Comparison of ENCODE assay signal across 16 cellular contexts in genomic region chr11:80900265-80900664, GRCh38.
DNase-seq lines count a peak whose midpoint lies in the region; ATAC-seq and TF ChIP-seq lines count a peak whose summit lies in the region.
"Had no signal": no experiment of that assay in that cellular context is flagged by ENCODE, and none has a peak within 500 bp of the region (broad histone marks: within the 10 kb centered on the region; RNA-seq: fewer than 3 reads in every experiment).

No MANE protein-coding gene starts in this region.

- no peak overlapping the region for H3K4me3 ChIP-seq in mucosa of descending colon
- H3K4me3 ChIP-seq: adrenal gland, coronary artery, thoracic aorta had no signal

- H3K36me3 ChIP-seq in mucosa of descending colon (ENCODE audit: low read depth) = no peaks in the 10 kb centered on the region
- H3K36me3 ChIP-seq: adrenal gland, neutrophil, thoracic aorta had no signal

- DNase-seq in mucosa of descending colon (no peak), globus pallidus (ENCODE audit: low spot score) (no peak), NCI-H526 treated with DMSO at 0.1 percent for 48 hours (lab: John Stamatoyannopoulos, UW) (no peak)
- DNase-seq: activated CD4-positive, CD25-positive, alpha-beta regulatory T cell treated with anti-CD3 and anti-CD28 coated beads, Interleukin-2, amount 50 U/mL, for 72 hours; activated T-cell treated with anti-CD3 and anti-CD28 coated beads for 4 hours; adrenal gland; CD8-positive, alpha-beta memory T cell; HFFc6; SW 1271 had no signal

- intact Hi-C loops in mucosa of descending colon (cut with DNase I, micrococcal nuclease) = no loop called here

- H3K4me1 ChIP-seq in mucosa of descending colon (ENCODE audit: low read depth) = no peaks in the 10 kb centered on the region
- H3K4me1 ChIP-seq: adrenal gland had no signal

- no peaks in the 10 kb centered on the region for H3K9me3 ChIP-seq in mucosa of descending colon
- H3K9me3 ChIP-seq: adrenal gland, neutrophil, thoracic aorta had no signal

- ATAC-seq in GM19043 (IDR thresholded peaks at IDR 0.05; ENCODE audit: low read depth, unreplicated experiment) (peak; percentile 43), HG02588 (IDR thresholded peaks at IDR 0.05; ENCODE audit: unreplicated experiment) (peak; percentile 79), HG03565 (IDR thresholded peaks at IDR 0.05; ENCODE audit: unreplicated experiment) (peak; percentile 64), mucosa of descending colon (peak; percentile 43), HG03095 (IDR thresholded peaks at IDR 0.05; ENCODE audit: unreplicated experiment) (no peak)

- TF ChIP-seq CTCF in mucosa of descending colon (IDR thresholded peaks at IDR 0.05) = no peak
